Comparison of ENCODE assay signal across 20 cellular contexts in genomic region chr1:22645936-22646335, GRCh38. TPM values are rescaled to one million over a fixed set of nuclear protein-coding genes. Genes with fewer than 3 reads are reported as not detected.
DNase-seq lines count a peak whose midpoint lies in the region; ATAC-seq, FAIRE-seq and TF ChIP-seq lines count a peak whose summit lies in the region.
"Had no signal": no experiment of that assay in that cellular context is flagged by ENCODE, and none has a peak within 500 bp of the region (broad histone marks: within the 10 kb centered on the region; RNA-seq: fewer than 3 reads in every experiment).

No MANE protein-coding gene starts in this region.

- no peak for TF ChIP-seq CTCF in left ventricle myocardium inferior (IDR thresholded peaks at IDR 0.05; ENCODE audit: borderline replicate concordance)
- TF ChIP-seq CTCF in H1 (IDR thresholded peaks at IDR 0.05; ENCODE audit: control extremely low read depth in 1 of 3, insufficient read depth in 1 of 3, low read depth in 1 of 3, low read length in 3 of 3): no peak

- H3K9ac ChIP-seq in H1 (replicated peaks in 1 of 4; ENCODE audit: extremely low read depth in 1 of 4, low read depth in 3 of 4, low read length in 3 of 4): no peak overlapping the region
- H3K9ac ChIP-seq in trophoblast cell (ENCODE audit: low read length): no peak overlapping the region

- H3K79me1 ChIP-seq in H1 (ENCODE audit: low read depth, low read length) (no peaks in the 10 kb centered on the region), trophoblast cell (ENCODE audit: low read length) (no peaks in the 10 kb centered on the region)

- no peaks in the 10 kb centered on the region for H3K79me2 ChIP-seq in H1 (ENCODE audit: control insufficient read depth in 1 of 2, insufficient read depth in 2 of 2, low read length in 2 of 2)
- no peaks in the 10 kb centered on the region for H3K79me2 ChIP-seq in trophoblast cell (ENCODE audit: control insufficient read depth, insufficient read depth, low read length, poor library complexity)

- no peak overlapping the region for H2BK120ac ChIP-seq in H1 (replicated peaks; ENCODE audit: low read depth, low read length)
- H2BK120ac ChIP-seq in trophoblast cell (ENCODE audit: insufficient read depth, low read length, poor library complexity): no peak overlapping the region

- H2BK5ac ChIP-seq in H1 (ENCODE audit: low read depth, low read length) (no peak overlapping the region), trophoblast cell (ENCODE audit: low read depth, low read length, poor library complexity) (no peak overlapping the region)

- no peak for TF ChIP-seq EP300 in H1 (IDR thresholded peaks at IDR 0.05; ENCODE audit: borderline replicate concordance in 1 of 2, low read depth in 2 of 2, low read length in 2 of 2)

- H2AK5ac ChIP-seq in H1 (ENCODE audit: low read depth, low read length) (no peak overlapping the region), trophoblast cell (ENCODE audit: low read length) (no peak overlapping the region)

- H3K9me3 ChIP-seq in left ventricle myocardium inferior (replicated peaks) (no peaks in the 10 kb centered on the region), H1 (ENCODE audit: insufficient read depth in 2 of 2, low read depth in 1 of 2, low read length in 1 of 2) (no peaks in the 10 kb centered on the region), trophoblast cell (ENCODE audit: insufficient read depth, low read depth, low read length) (no peaks in the 10 kb centered on the region)
- H3K9me3 ChIP-seq: BLaER1 treated with 17β-estradiol and CSF1 and Interleukin-3, amounts not matched to agents 10 nM and 100 nM; Peyer's patch had no signal

- H3K4ac ChIP-seq in H1 (replicated peaks; ENCODE audit: insufficient read length, low read depth, low read length) (no peak overlapping the region), trophoblast cell (ENCODE audit: low read depth, low read length) (no peak overlapping the region)

- 74% methylated on average over 6 of the region's 7 CpGs; no CpG with 5 or more reads in 1 of the 2 experiments for whole genome bisulfite sequencing in H1 (ENCODE audit: extremely low coverage in 1 of 2, insufficient coverage in 1 of 2, insufficient read length in 1 of 2, insufficient replicate concordance in 2 of 2, low coverage in 1 of 2, low lambda C conversion rate in 2 of 2, missing lambda C conversion rate in 1 of 2), 2 experiments
- WGBS in trophoblast cell (ENCODE audit: extremely low coverage, insufficient coverage, insufficient read length): no CpG with 5 or more reads among the region's 7 CpGs

- H3K36me3 Mint-ChIP-seq in T-helper 2 cell treated with Interferon-gamma antibody and Interleukin-4, amounts not matched to agents 5 μg/mL and 100 μg/mL, for 36 hours (ENCODE audit: low read depth): no peaks in the 10 kb centered on the region
- no peaks in the 10 kb centered on the region for H3K36me3 Mint-ChIP-seq in activated T-helper 17 cell treated with anti-CD3 and anti-CD28 coated beads, Interleukin-2, amount 50 U/mL, for 72 hours (ENCODE audit: low read depth)

- no peak overlapping the region for H4K12ac ChIP-seq in trophoblast cell (ENCODE audit: low read depth, low read length)

- no peak overlapping the region for H2BK12ac ChIP-seq in H1 (ENCODE audit: low read depth, low read length)
- no peak overlapping the region for H2BK12ac ChIP-seq in trophoblast cell (ENCODE audit: low read length)

- H3K18ac ChIP-seq in H1 (ENCODE audit: extremely low read depth, low read length) (no peak overlapping the region), trophoblast cell (ENCODE audit: low read length) (no peak overlapping the region)

- peaks cover 0 to 3% of the 10 kb centered on the region in 2 experiments for H4K20me1 ChIP-seq in H1 (replicated peaks in 1 of 2; ENCODE audit: control insufficient read depth in 1 of 2, insufficient read depth in 2 of 2, low read length in 2 of 2)

- CTCF ChIA-PET in H1 (lab: Charles Lee; ENCODE audit: partially characterized antibody): interaction anchor here (0.7 to 1.0 kb wide), 5 partner anchors 11 to 325 kb away, joined by 3 to 4 read pairs (median 4); no protein-coding TSS in a partner anchor

- H2AFZ ChIP-seq in H1 (ENCODE audit: low read length): no peak overlapping the region
- no peak overlapping the region for H2AFZ ChIP-seq in trophoblast cell (ENCODE audit: insufficient read depth, low read length, poor library complexity)

- no peaks in the 10 kb centered on the region for H3K4me1 Mint-ChIP-seq in T-helper 2 cell treated with Interferon-gamma antibody and Interleukin-4, amounts not matched to agents 5 μg/mL and 100 μg/mL, for 36 hours (ENCODE audit: low read depth)
- H3K4me1 Mint-ChIP-seq in activated T-helper 17 cell treated with anti-CD3 and anti-CD28 coated beads, Interleukin-2, amount 50 U/mL, for 72 hours: no peaks in the 10 kb centered on the region

- H3K14ac ChIP-seq in H1 (ENCODE audit: insufficient read length) (no peak overlapping the region), trophoblast cell (ENCODE audit: low read length) (no peak overlapping the region)

- no peak overlapping the region for H2BK20ac ChIP-seq in H1 (ENCODE audit: low read length)

- H3K36me3 ChIP-seq in left ventricle myocardium inferior: no peaks in the 10 kb centered on the region
- no peaks in the 10 kb centered on the region for H3K36me3 ChIP-seq in H1 (ENCODE audit: control insufficient read depth in 2 of 4, insufficient read depth in 4 of 4, low read length in 3 of 4)
- no peaks in the 10 kb centered on the region for H3K36me3 ChIP-seq in trophoblast cell (ENCODE audit: control insufficient read depth in 1 of 2, insufficient read depth in 2 of 2, low read length in 2 of 2)
- H3K36me3 ChIP-seq: Peyer's patch had no signal

- TF ChIP-seq POLR2A in H1 (IDR thresholded peaks at IDR 0.05; ENCODE audit: control extremely low read depth in 1 of 2, low read depth in 2 of 2, low read length in 2 of 2): no peak

- no peak overlapping the region for H4K8ac ChIP-seq in H1 (ENCODE audit: extremely low read depth, insufficient read depth, low read length)
- no peak overlapping the region for H4K8ac ChIP-seq in trophoblast cell (ENCODE audit: low read depth, low read length)

- H3K4me2 ChIP-seq in H1 (ENCODE audit: insufficient read depth in 1 of 2, low read depth in 2 of 2, low read length in 2 of 2): no peak overlapping the region
- no peak overlapping the region for H3K4me2 ChIP-seq in trophoblast cell (ENCODE audit: low read length)

- H3K27me3 ChIP-seq in left ventricle myocardium inferior (ENCODE audit: low read depth) (peaks cover 45% of the 10 kb centered on the region), H1 (replicated peaks in 1 of 4; ENCODE audit: control insufficient read depth in 3 of 4, extremely low read depth in 1 of 4, insufficient read depth in 3 of 4, low read length in 3 of 4) (no peaks in the 10 kb centered on the region; a peak in 1 of 7 replicates), trophoblast cell (ENCODE audit: insufficient read depth, low read length) (no peaks in the 10 kb centered on the region)
- H3K27me3 ChIP-seq: BLaER1 treated with 17β-estradiol and CSF1 and Interleukin-3, amounts not matched to agents 10 nM and 100 nM; Peyer's patch had no signal

- no peak overlapping the region for H2BK15ac ChIP-seq in H1 (ENCODE audit: low read length)

- ATAC-seq in Right ventricle myocardium superior (ENCODE audit: poor library complexity): no peak
- ATAC-seq in GM21576 (IDR thresholded peaks at IDR 0.05; ENCODE audit: unreplicated experiment): no peak
- ATAC-seq in HG03280 (IDR thresholded peaks at IDR 0.05; ENCODE audit: unreplicated experiment): no peak
- no peak for ATAC-seq in activated T-helper 17 cell treated with anti-CD3 and anti-CD28 coated beads, Interleukin-2, amount 50 U/mL, for 72 hours (replicated peaks)
- ATAC-seq: GM12878 had no signal

- no peak for FAIRE-seq in H1 (lab: Jason Lieb, UNC)
- FAIRE-seq: A204.1, GM12878 had no signal

- no peak overlapping the region for H3K4me3 Mint-ChIP-seq in T-helper 2 cell treated with Interferon-gamma antibody and Interleukin-4, amounts not matched to agents 5 μg/mL and 100 μg/mL, for 36 hours
- H3K4me3 Mint-ChIP-seq in activated T-helper 17 cell treated with anti-CD3 and anti-CD28 coated beads, Interleukin-2, amount 50 U/mL, for 72 hours: no peak overlapping the region

- H3K56ac ChIP-seq in H1 (replicated peaks; ENCODE audit: insufficient read length, low read depth, low read length): no peak overlapping the region

- no peak overlapping the region for H4K5ac ChIP-seq in H1 (ENCODE audit: insufficient read length, low read depth, low read length)

- no peak overlapping the region for H3K23ac ChIP-seq in H1 (ENCODE audit: insufficient read length)
- no peak overlapping the region for H3K23ac ChIP-seq in trophoblast cell (ENCODE audit: low read length)

- H3K23me2 ChIP-seq in H1 (ENCODE audit: low read depth, low read length): no peaks in the 10 kb centered on the region; the same call in 1 of the 2 replicates

- H3K27me3 Mint-ChIP-seq in T-helper 2 cell treated with Interferon-gamma antibody and Interleukin-4, amounts not matched to agents 5 μg/mL and 100 μg/mL, for 36 hours (ENCODE audit: low read depth): no peaks in the 10 kb centered on the region
- peaks cover 25% of the 10 kb centered on the region for H3K27me3 Mint-ChIP-seq in activated T-helper 17 cell treated with anti-CD3 and anti-CD28 coated beads, Interleukin-2, amount 50 U/mL, for 72 hours

- H3K9me3 Mint-ChIP-seq in T-helper 2 cell treated with Interferon-gamma antibody and Interleukin-4, amounts not matched to agents 5 μg/mL and 100 μg/mL, for 36 hours: no peaks in the 10 kb centered on the region
- H3K9me3 Mint-ChIP-seq in activated T-helper 17 cell treated with anti-CD3 and anti-CD28 coated beads, Interleukin-2, amount 50 U/mL, for 72 hours: no peaks in the 10 kb centered on the region

- H4K91ac ChIP-seq in H1 (replicated peaks; ENCODE audit: insufficient read length, low read length) (no peak overlapping the region), trophoblast cell (ENCODE audit: low read depth, low read length) (no peak overlapping the region)

- intact Hi-C loops in left ventricle myocardium inferior (cut with micrococcal nuclease): no loop called here
- intact Hi-C loops in Right ventricle myocardium superior (cut with DNase I): no loop called here

- no peak for TF ChIP-seq RAD21 in H1 (IDR thresholded peaks at IDR 0.05 in 1 of 2, conservative IDR thresholded peaks at IDR 0.05 in 1 of 2; ENCODE audit: low read depth in 2 of 2, low read length in 2 of 2)

- H3K4me3 ChIP-seq in left ventricle myocardium inferior (peak overlapping the region; percentile 46), H1 (ENCODE audit: extremely low read depth in 1 of 4, insufficient read depth in 2 of 4, low read depth in 3 of 4, low read length in 4 of 4) (no peak overlapping the region), trophoblast cell (ENCODE audit: low read depth, low read length) (no peak overlapping the region)
- H3K4me3 ChIP-seq: GM12878 had no signal

- DNase-seq in left ventricle myocardium inferior (no peak), Right ventricle myocardium superior (no peak), H1 (ENCODE audit: low read depth in 1 of 2, low spot score in 2 of 2) (no peak), trophoblast cell (peak; percentile 55 to 57)
- no peak for DNase-seq in T-helper 2 cell treated with Interferon-gamma antibody and Interleukin-4, amounts not matched to agents 5 μg/mL and 100 μg/mL, for 36 hours (ENCODE audit: low spot score)
- DNase-seq: GDM1, Kasumi-1, MM.1S, NCI-H187, NCI-H226, NCI-H524 treated with DMSO at 0.1 percent for 48 hours, Peyer's patch, SHP77 treated with DMSO at 0.1 percent for 48 hours had no signal

- POLR2A ChIA-PET in H1 (lab: Charles Lee; ENCODE audit: partially characterized antibody): no interaction called here

- H3K4me1 ChIP-seq in left ventricle myocardium inferior (peaks cover 4% of the 10 kb centered on the region), H1 (replicated peaks in 1 of 4; ENCODE audit: control insufficient read depth in 3 of 4, insufficient read depth in 4 of 4, low read length in 3 of 4) (no peaks in the 10 kb centered on the region), trophoblast cell (ENCODE audit: control insufficient read depth in 1 of 2, insufficient read depth in 2 of 2, low read length in 2 of 2) (peaks cover 4 to 8% of the 10 kb centered on the region in 2 experiments)
- H3K4me1 ChIP-seq: Peyer's patch had no signal

- peak overlapping the region; percentile 27 for H3K27ac ChIP-seq in left ventricle myocardium inferior (replicated peaks)
- H3K27ac ChIP-seq in H1 (ENCODE audit: low read depth, low read length): no peak overlapping the region
- no peak overlapping the region for H3K27ac ChIP-seq in trophoblast cell (ENCODE audit: low read depth, low read length)

- H3K27ac Mint-ChIP-seq in T-helper 2 cell treated with Interferon-gamma antibody and Interleukin-4, amounts not matched to agents 5 μg/mL and 100 μg/mL, for 36 hours: no peak overlapping the region
- no peak overlapping the region for H3K27ac Mint-ChIP-seq in activated T-helper 17 cell treated with anti-CD3 and anti-CD28 coated beads, Interleukin-2, amount 50 U/mL, for 72 hours

RNA-seq across cellular contexts. Expression of gene C1QC, which starts 2.5 kb away (rescaled TPM):
- total RNA-seq in left ventricle myocardium inferior: 76.6 TPM
- total RNA-seq in Right ventricle myocardium superior: 110 TPM
- total RNA-seq in H1 (2021; fragmentation: NEBNext Ultra II Directional; extraction: Animal tissue kit (Norgen Biotek cat#: 25700)): not detected in 2 replicates
- not detected in 2 replicates for polyA plus RNA-seq in H1 (2011; rRNA removed)
- not detected for polyA plus RNA-seq in H1 (2011; cell fraction: cytosol; rRNA removed)
- not detected for polyA plus RNA-seq in H1 (2011; cell fraction: nucleus; rRNA removed)
- polyA plus RNA-seq in H1 (2012, experiment 1 of 2): not detected in 4 replicates
- polyA plus RNA-seq in H1 (2012, experiment 2 of 2): not detected
- polyA plus RNA-seq in H1 (2013, experiment 1 of 2): not detected
- polyA plus RNA-seq in H1 (2013, experiment 2 of 2): not detected
- not detected in 2 replicates for polyA minus RNA-seq in H1 (2011; rRNA and poly(A)+ RNA removed)
- not detected for polyA minus RNA-seq in H1 (2011; cell fraction: cytosol; rRNA and poly(A)+ RNA removed)
- not detected for polyA minus RNA-seq in H1 (2011; cell fraction: nucleus; rRNA and poly(A)+ RNA removed)
- 0.04 TPM in 1 of 2 replicates, not detected in the other for polyA plus RNA-seq in trophoblast cell (2013)
- not detected for total RNA-seq in activated T-helper 17 cell treated with anti-CD3 and anti-CD28 coated beads, Interleukin-2, amount 50 U/mL, for 72 hours
- total RNA-seq: HT-29 had no signal
- polyA plus RNA-seq: GM12878 had no signal

RNA-seq across cellular contexts. Expression of gene C1QB, which starts 7.1 kb away (rescaled TPM):
- total RNA-seq in left ventricle myocardium inferior (96.2 TPM), Right ventricle myocardium superior (130 TPM)
- not detected in 2 replicates for total RNA-seq in H1 (2021; fragmentation: NEBNext Ultra II Directional; extraction: Animal tissue kit (Norgen Biotek cat#: 25700))
- polyA plus RNA-seq in H1 (2011; rRNA removed): not detected in 2 replicates
- polyA plus RNA-seq in H1 (2011; cell fraction: cytosol; rRNA removed): not detected
- not detected for polyA plus RNA-seq in H1 (2011; cell fraction: nucleus; rRNA removed)
- polyA plus RNA-seq in H1 (2012, experiment 1 of 2): not detected in 4 replicates
- polyA plus RNA-seq in H1 (2012, experiment 2 of 2): not detected
- not detected for polyA plus RNA-seq in H1 (2013, experiment 1 of 2)
- not detected for polyA plus RNA-seq in H1 (2013, experiment 2 of 2)
- polyA minus RNA-seq in H1 (2011; rRNA and poly(A)+ RNA removed): not detected in 2 replicates
- not detected for polyA minus RNA-seq in H1 (2011; cell fraction: cytosol; rRNA and poly(A)+ RNA removed)
- not detected for polyA minus RNA-seq in H1 (2011; cell fraction: nucleus; rRNA and poly(A)+ RNA removed)
- not detected in 2 replicates for polyA plus RNA-seq in trophoblast cell (2013)
- total RNA-seq in activated T-helper 17 cell treated with anti-CD3 and anti-CD28 coated beads, Interleukin-2, amount 50 U/mL, for 72 hours: not detected
- total RNA-seq: HT-29 had no signal
- polyA plus RNA-seq: GM12878 had no signal

RNA-seq across cellular contexts. Expression of gene C1QA, which starts 9.5 kb away (rescaled TPM):
- total RNA-seq in left ventricle myocardium inferior: 70.1 TPM
- total RNA-seq in Right ventricle myocardium superior: 105 TPM
- not detected in 2 replicates for total RNA-seq in H1 (2021; fragmentation: NEBNext Ultra II Directional; extraction: Animal tissue kit (Norgen Biotek cat#: 25700))
- not detected in 2 replicates for polyA plus RNA-seq in H1 (2011; rRNA removed)
- not detected for polyA plus RNA-seq in H1 (2011; cell fraction: cytosol; rRNA removed)
- not detected for polyA plus RNA-seq in H1 (2011; cell fraction: nucleus; rRNA removed)
- not detected in 4 replicates for polyA plus RNA-seq in H1 (2012, experiment 1 of 2)
- not detected for polyA plus RNA-seq in H1 (2012, experiment 2 of 2)
- not detected for polyA plus RNA-seq in H1 (2013, experiment 1 of 2)
- polyA plus RNA-seq in H1 (2013, experiment 2 of 2): not detected
- polyA minus RNA-seq in H1 (2011; rRNA and poly(A)+ RNA removed): not detected in 2 replicates
- polyA minus RNA-seq in H1 (2011; cell fraction: cytosol; rRNA and poly(A)+ RNA removed): not detected
- polyA minus RNA-seq in H1 (2011; cell fraction: nucleus; rRNA and poly(A)+ RNA removed): not detected
- polyA plus RNA-seq in trophoblast cell (2013): 0.44 and 0.57 TPM in 2 replicates
- not detected for total RNA-seq in activated T-helper 17 cell treated with anti-CD3 and anti-CD28 coated beads, Interleukin-2, amount 50 U/mL, for 72 hours
- total RNA-seq: HT-29 had no signal
- polyA plus RNA-seq: GM12878 had no signal

Comparison
In these comparisons a context has a peak if more than half of its experiments do, and no peak if none do; other contexts are left out.
1. DNase-seq: peak in trophoblast cell (2 of 2); none in left ventricle myocardium inferior (single experiment), Right ventricle myocardium superior (single experiment), H1 (0 of 2) and T-helper 2 cell treated with Interferon-gamma antibody and Interleukin-4, amounts not matched to agents 5 μg/mL and 100 μg/mL, for 36 hours (single experiment).
2. RNA of gene C1QC, which starts 2.5 kb away (total RNA-seq): 110 TPM in Right ventricle myocardium superior (single experiment) and 76.6 TPM in left ventricle myocardium inferior (single experiment); not detected in H1 and not detected in activated T-helper 17 cell treated with anti-CD3 and anti-CD28 coated beads, Interleukin-2, amount 50 U/mL, for 72 hours; every median in the first group is over 10 times any median in the second.
3. RNA of gene C1QB, which starts 7.1 kb away (total RNA-seq): 130 TPM in Right ventricle myocardium superior (single experiment) and 96.2 TPM in left ventricle myocardium inferior (single experiment); not detected in H1 and not detected in activated T-helper 17 cell treated with anti-CD3 and anti-CD28 coated beads, Interleukin-2, amount 50 U/mL, for 72 hours; every median in the first group is over 10 times any median in the second.
4. RNA of gene C1QA, which starts 9.5 kb away (total RNA-seq): 105 TPM in Right ventricle myocardium superior (single experiment) and 70.1 TPM in left ventricle myocardium inferior (single experiment); not detected in H1 and not detected in activated T-helper 17 cell treated with anti-CD3 and anti-CD28 coated beads, Interleukin-2, amount 50 U/mL, for 72 hours; every median in the first group is over 10 times any median in the second.